Comparison of ENCODE assay signal across 15 cellular contexts in genomic region chr7:41688012-41688625, GRCh38. TPM values are rescaled to one million over a fixed set of nuclear protein-coding genes. Genes with fewer than 3 reads are reported as not detected.
A peak's percentile ranks its signal among the peaks of the same experiment; 100 is the strongest.
DNase-seq lines count a peak whose midpoint lies in the region; ATAC-seq, FAIRE-seq and TF ChIP-seq lines count a peak whose summit lies in the region.
"Had no signal": no experiment of that assay in that cellular context is flagged by ENCODE, and none has a peak within 500 bp of the region (broad histone marks: within the 10 kb centered on the region; RNA-seq: fewer than 3 reads in every experiment).

No MANE protein-coding gene starts in this region.

- H4K8ac ChIP-seq in IMR-90 (ENCODE audit: low read depth in 2 of 2, low read length in 2 of 2) (no peak overlapping the region), mesendoderm (ENCODE audit: low read depth, low read length) (no peak overlapping the region)

- no peak overlapping the region for H3K56ac ChIP-seq in IMR-90 (ENCODE audit: extremely low read depth, insufficient read depth, low read length)
- H3K56ac ChIP-seq in mesendoderm (ENCODE audit: low read length) = no peak overlapping the region

- peaks cover 76% of the 10 kb centered on the region for H4K20me1 ChIP-seq in IMR-90 (ENCODE audit: insufficient read depth, low read length)
- peaks cover 51% of the 10 kb centered on the region for H4K20me1 ChIP-seq in astrocyte (ENCODE audit: insufficient read depth, low read length)

- POLR2A ChIA-PET in IMR-90 (lab: Charles Lee; ENCODE audit: unreplicated experiment) = no interaction called here

- peak; percentile 60; the same call in 1 of the 2 replicates for TF ChIP-seq POLR2A in IMR-90 (IDR thresholded peaks at IDR 0.05; ENCODE audit: low read depth, low read length)

- H3K36me3 Mint-ChIP-seq in astrocyte (ENCODE audit: low read depth, unreplicated experiment) (peaks cover 25% of the 10 kb centered on the region), nephron progenitor cell (ENCODE audit: low read depth) (no peaks in the 10 kb centered on the region)

- H3K9ac ChIP-seq in IMR-90 (ENCODE audit: low read depth, low read length) (no peak overlapping the region), astrocyte (ENCODE audit: low read length) (peak overlapping the region; percentile 22), mesendoderm (ENCODE audit: low read length) (no peak overlapping the region)

- H2AK9ac ChIP-seq in IMR-90 (replicated peaks; ENCODE audit: low read depth, low read length, poor library complexity) = no peak overlapping the region

- TF ChIP-seq RAD21 in IMR-90 (IDR thresholded peaks at IDR 0.05; ENCODE audit: low read length) = peak; percentile 1; the same call in 1 of the 2 replicates

- H2BK120ac ChIP-seq in IMR-90 (ENCODE audit: low read depth, low read length) = no peak overlapping the region
- H2BK120ac ChIP-seq in mesendoderm (ENCODE audit: low read depth, low read length) = no peak overlapping the region

- no peak overlapping the region for H4K91ac ChIP-seq in IMR-90 (ENCODE audit: insufficient read depth, low read depth, low read length)

- H4K5ac ChIP-seq in IMR-90 (ENCODE audit: low read depth, low read length) (no peak overlapping the region), mesendoderm (ENCODE audit: low read length) (no peak overlapping the region)

- no peak overlapping the region for H3K4ac ChIP-seq in IMR-90 (ENCODE audit: low read depth, low read length)
- H3K4ac ChIP-seq in mesendoderm (ENCODE audit: low read depth, low read length) = no peak overlapping the region

- in situ Hi-C loops in IMR-90 (cut with MboI; ENCODE audit: low sequenced_read_pairs) = no loop called here

- no peak for TF ChIP-seq CTCF in IMR-90 (conservative IDR thresholded peaks at IDR 0.05; ENCODE audit: low read depth, low read length)
- no peak for TF ChIP-seq CTCF in astrocyte (IDR thresholded peaks at IDR 0.05; ENCODE audit: insufficient read depth, low read depth, low read length)
- TF ChIP-seq CTCF in nephron progenitor cell (IDR thresholded peaks at IDR 0.05) = no peak
- TF ChIP-seq CTCF in omental fat pad (IDR thresholded peaks at IDR 0.05) = no peak

- DNase-seq in AG08395 (ENCODE audit: low spot score) = peak; percentile 30
- DNase-seq in IMR-90 = peak; percentile 68
- DNase-seq in astrocyte (ENCODE audit: low read depth) = no peak
- DNase-seq in iris pigment epithelial cell (ENCODE audit: low read depth) = peak; percentile 61
- no peak for DNase-seq in nephron progenitor cell
- DNase-seq in omental fat pad (ENCODE audit: low spot score) = no peak
- no peak for DNase-seq in mesendoderm
- DNase-seq: C1 segment of cervical spinal cord, DMS79 treated with DMSO at 0.1 percent for 48 hours, NCI-H187 treated with DMSO at 0.1 percent for 48 hours, NCI-H446, NCI-H69 had no signal

- H2AK5ac ChIP-seq in IMR-90 (ENCODE audit: low read depth, low read length) = no peak overlapping the region
- no peak overlapping the region for H2AK5ac ChIP-seq in mesendoderm (ENCODE audit: low read length)

- H3K9me3 Mint-ChIP-seq in astrocyte (ENCODE audit: unreplicated experiment) = no peaks in the 10 kb centered on the region
- no peaks in the 10 kb centered on the region for H3K9me3 Mint-ChIP-seq in nephron progenitor cell
- H3K9me3 Mint-ChIP-seq: GM23338 had no signal

- dilution Hi-C loops in IMR-90 (cut with HindIII; ENCODE audit: low sequenced_read_pairs, unreplicated experiment) = no loop called here

- H2BK15ac ChIP-seq in IMR-90 (ENCODE audit: low read depth, low read length) (no peak overlapping the region), mesendoderm (replicated peaks; ENCODE audit: low read depth) (no peak overlapping the region)

- H3K14ac ChIP-seq in IMR-90 (replicated peaks; ENCODE audit: low read depth, low read length) = peak overlapping the region; percentile 59; the same call in 1 of the 2 replicates

- no TSS peak for BruUV-seq in IMR-90 (replicated peaks; lab: Mats Ljungman, UMichigan)

- H3K4me1 Mint-ChIP-seq in astrocyte (ENCODE audit: low read depth, unreplicated experiment) (peaks cover 40% of the 10 kb centered on the region), nephron progenitor cell (peaks cover 26% of the 10 kb centered on the region)

- H2AFZ ChIP-seq in IMR-90 (replicated peaks; ENCODE audit: low read length, poor library complexity) (no peak overlapping the region), astrocyte (ENCODE audit: low read depth, low read length) (no peak overlapping the region)
- H2AFZ ChIP-seq: GM23338 had no signal

- no peaks in the 10 kb centered on the region for H3K9me3 ChIP-seq in IMR-90 (ENCODE audit: control insufficient read depth, insufficient read depth, low read length)
- no peaks in the 10 kb centered on the region for H3K9me3 ChIP-seq in astrocyte (ENCODE audit: insufficient read depth, low read depth, low read length)
- H3K9me3 ChIP-seq: SJSA1 had no signal

- no CpG with 5 or more reads among the region's 2 CpGs for WGBS in IMR-90 (ENCODE audit: extremely low coverage in 2 of 2, insufficient read length in 1 of 2), 2 experiments
- no CpG with 5 or more reads among the region's 2 CpGs for WGBS in mesendoderm (ENCODE audit: extremely low coverage, insufficient coverage, low lambda C conversion rate)

- no peak overlapping the region for H3K4me3 Mint-ChIP-seq in astrocyte (ENCODE audit: unreplicated experiment)
- no peak overlapping the region for H3K4me3 Mint-ChIP-seq in nephron progenitor cell
- H3K4me3 Mint-ChIP-seq: GM23338 had no signal

- ATAC-seq in IMR-90 (ENCODE audit: low read depth) (0 out of 2 replicates have a peak, but pooled peaks have one; percentile 25), HG02610 (IDR thresholded peaks at IDR 0.05; ENCODE audit: unreplicated experiment) (no peak), omental fat pad (ENCODE audit: low FRiP score) (no peak)
- ATAC-seq: GM23338 had no signal

- H3K36me3 ChIP-seq in IMR-90 (ENCODE audit: control insufficient read depth, insufficient read depth, low read length) (peaks cover 32% of the 10 kb centered on the region), astrocyte (ENCODE audit: insufficient read depth, low read length) (peaks cover 60% of the 10 kb centered on the region), mesendoderm (ENCODE audit: control insufficient read depth, insufficient read depth, low read length) (no peaks in the 10 kb centered on the region)

- H3K4me3 ChIP-seq in IMR-90 (ENCODE audit: insufficient read depth, low read depth, low read length) (no peak overlapping the region), astrocyte (ENCODE audit: insufficient read depth, low read depth, low read length) (no peak overlapping the region), mesendoderm (ENCODE audit: low read length) (no peak overlapping the region)
- H3K4me3 ChIP-seq: GM23338, SJSA1 had no signal

- H3K27ac ChIP-seq in IMR-90 (ENCODE audit: insufficient read depth, low read length) (no peak overlapping the region), astrocyte (ENCODE audit: low read depth, low read length) (peak overlapping the region; percentile 29), mesendoderm (ENCODE audit: low read depth, low read length) (no peak overlapping the region)
- H3K27ac ChIP-seq: SJSA1 had no signal

- H3K9me1 ChIP-seq in IMR-90 (ENCODE audit: insufficient read depth, low read length) = peaks cover 27% of the 10 kb centered on the region

- H3K79me2 ChIP-seq in astrocyte (ENCODE audit: insufficient read depth, low read length) (peaks cover 44% of the 10 kb centered on the region), mesendoderm (ENCODE audit: control insufficient read depth, insufficient read depth, low read length) (no peaks in the 10 kb centered on the region)

- peaks cover 14% of the 10 kb centered on the region for H3K4me1 ChIP-seq in IMR-90 (ENCODE audit: control insufficient read depth, insufficient read depth, low read length)
- peaks cover 20% of the 10 kb centered on the region for H3K4me1 ChIP-seq in astrocyte (ENCODE audit: insufficient read depth, low read length)
- H3K4me1 ChIP-seq in mesendoderm (ENCODE audit: control insufficient read depth, low read depth, low read length) = no peaks in the 10 kb centered on the region

- H3K27me3 Mint-ChIP-seq in astrocyte (ENCODE audit: low read depth, unreplicated experiment) (no peaks in the 10 kb centered on the region), nephron progenitor cell (ENCODE audit: low read depth, poor library complexity) (no peaks in the 10 kb centered on the region)

- H3K4me2 ChIP-seq in IMR-90 (ENCODE audit: low read depth, low read length) (no peak overlapping the region), astrocyte (ENCODE audit: low read length) (peak overlapping the region; percentile 32), mesendoderm (ENCODE audit: low read length) (no peak overlapping the region)

- H2BK5ac ChIP-seq in IMR-90 (ENCODE audit: low read depth, low read length, poor library complexity, severe bottlenecking) (peak overlapping the region; percentile 57), mesendoderm (ENCODE audit: low read length) (no peak overlapping the region)

- H3K27ac Mint-ChIP-seq in astrocyte (ENCODE audit: unreplicated experiment) (no peak overlapping the region), nephron progenitor cell (no peak overlapping the region)
- H3K27ac Mint-ChIP-seq: GM23338 had no signal

- H3K23ac ChIP-seq in IMR-90 (ENCODE audit: low read depth, low read length) (no peak overlapping the region), mesendoderm (ENCODE audit: low read length) (no peak overlapping the region)

- intact Hi-C loops in IMR-90 (cut with micrococcal nuclease) = no loop called here

- H3K27me3 ChIP-seq in IMR-90 (ENCODE audit: control insufficient read depth, insufficient read depth, low read length) (no peaks in the 10 kb centered on the region), astrocyte (ENCODE audit: insufficient read depth, low read length) (no peaks in the 10 kb centered on the region), mesendoderm (ENCODE audit: insufficient read depth, low read length, poor library complexity) (no peaks in the 10 kb centered on the region)
- H3K27me3 ChIP-seq: SJSA1 had no signal

- H2BK20ac ChIP-seq in IMR-90 (ENCODE audit: low read depth, low read length) = no peak overlapping the region

- no peak for FAIRE-seq in astrocyte (lab: Jason Lieb, UNC)

- H3K18ac ChIP-seq in IMR-90 (ENCODE audit: low read depth, low read length) (no peak overlapping the region), mesendoderm (ENCODE audit: low read length) (no peak overlapping the region)

- CTCF ChIA-PET in IMR-90 (lab: Yijun Ruan, JAX) = no interaction called here

- H3K79me1 ChIP-seq in IMR-90 (ENCODE audit: low read depth in 1 of 2, low read length in 2 of 2) (peaks cover 10 to 57% of the 10 kb centered on the region in 2 experiments; a peak in 3 of 4 replicates), mesendoderm (ENCODE audit: low read length) (no peaks in the 10 kb centered on the region)

TF ChIP-seq in IMR-90, 13 proteins besides CTCF, POLR2A, EP300 and RAD21 (continues in another document):
- no peak for TF ChIP-seq RCOR1 (IDR thresholded peaks at IDR 0.05; ENCODE audit: insufficient replicate concordance, low read length)
- no peak for TF ChIP-seq SMC3 (IDR thresholded peaks at IDR 0.05; ENCODE audit: low read depth, low read length)

RNA-seq across cellular contexts. Expression of gene INHBA, which starts 14.8 kb away (rescaled TPM):
- total RNA-seq in IMR-90 (2012; rRNA removed) (112 and 133 TPM in 2 replicates), astrocyte (103 and 164 TPM in 2 replicates), omental fat pad (1 to 10 TPM in 3 of 4 donors, under 1 TPM in 1; 0.93 to 3.5 (median 1.7) TPM)
- 60.2 and 76.7 TPM in 2 replicates for polyA plus RNA-seq in IMR-90 (2012; rRNA removed)
- polyA plus RNA-seq in IMR-90 (2012; cell fraction: cytosol; rRNA removed) = 47.7 and 58.4 TPM in 2 replicates
- polyA plus RNA-seq in IMR-90 (2012; cell fraction: nucleus; rRNA removed; ENCODE audit: low replicate concordance) = 126 and 200 TPM in 2 replicates
- polyA plus RNA-seq in mesendoderm (2013, experiment 1 of 2) = 0.21 TPM
- polyA plus RNA-seq in mesendoderm (2013, experiment 2 of 2) = 0.17 TPM

Comparison
In these comparisons a context has a peak if more than half of its experiments do, and no peak if none do; other contexts are left out.
1. DNase-seq: peak in AG08395 (single experiment), IMR-90 (single experiment) and iris pigment epithelial cell (single experiment); none in astrocyte (single experiment), nephron progenitor cell (single experiment), omental fat pad (single experiment) and mesendoderm (single experiment).
2. RNA of gene INHBA, which starts 14.8 kb away (total RNA-seq): 112 to 133 TPM in IMR-90 and 103 to 164 TPM in astrocyte; 0.93 to 3.5 TPM in omental fat pad; every median in the first group is over 10 times any median in the second.